In the genomic region with DNA sequence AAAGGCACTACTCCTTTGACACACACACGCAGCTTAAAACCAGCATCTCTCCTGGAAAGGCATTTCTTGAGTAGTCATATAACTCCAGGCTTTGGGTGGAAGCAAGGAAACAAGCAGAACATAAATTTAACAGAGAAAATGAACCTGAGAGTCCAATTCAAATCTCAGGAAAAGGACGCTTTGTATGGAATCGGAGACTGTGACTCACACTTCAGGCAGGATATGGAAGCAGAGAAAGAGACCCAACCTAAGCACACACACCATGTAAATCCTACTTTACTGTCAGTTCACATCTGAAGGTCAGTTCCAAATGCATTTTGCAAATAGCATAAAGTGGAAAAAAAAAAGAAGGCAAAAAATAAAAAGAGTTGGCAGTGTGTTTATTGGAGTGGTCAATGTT, we compare ENCODE assay signal across 10 cellular contexts.
"Had no signal": no experiment of that assay in that cellular context is flagged by ENCODE, and none has a peak within 500 bp of the region (broad histone marks: within the 10 kb centered on the region; RNA-seq: fewer than 3 reads in every experiment).

No MANE protein-coding gene starts in this region.

- H3K4me1 ChIP-seq: HAP-1 had no signal

- H3K4me3 Mint-ChIP-seq: H9, HFFc6 had no signal

- ATAC-seq: HCT116 had no signal

- H2AFZ ChIP-seq: GM23248 had no signal

- DNase-seq: GM23248, GOT3, H7, H9, HCEC 1CT, HFFc6 had no signal

- H3K36me3 ChIP-seq: HAP-1 had no signal

- H3K27ac Mint-ChIP-seq: H9, HFFc6 had no signal

- FAIRE-seq: H1, H54 had no signal

- H3K9ac ChIP-seq: GM23248 had no signal

- H3K9me3 ChIP-seq: HAP-1 had no signal

- H3K4me3 ChIP-seq: GM23248, HAP-1 had no signal

- H3K9me3 Mint-ChIP-seq: H9, HFFc6 had no signal

- H3K27ac ChIP-seq: GM23248 had no signal
